ENCODE assay signal across 1 cellular context in genomic region chr2:106336740-106337139, GRCh38.
TF ChIP-seq lines count a peak whose summit lies in the region.

No MANE protein-coding gene starts in this region.

TF ChIP-seq in HepG2, 621 proteins besides CTCF, POLR2A, EP300 and RAD21 (continued from another document):
- TF ChIP-seq, protein P1, sequence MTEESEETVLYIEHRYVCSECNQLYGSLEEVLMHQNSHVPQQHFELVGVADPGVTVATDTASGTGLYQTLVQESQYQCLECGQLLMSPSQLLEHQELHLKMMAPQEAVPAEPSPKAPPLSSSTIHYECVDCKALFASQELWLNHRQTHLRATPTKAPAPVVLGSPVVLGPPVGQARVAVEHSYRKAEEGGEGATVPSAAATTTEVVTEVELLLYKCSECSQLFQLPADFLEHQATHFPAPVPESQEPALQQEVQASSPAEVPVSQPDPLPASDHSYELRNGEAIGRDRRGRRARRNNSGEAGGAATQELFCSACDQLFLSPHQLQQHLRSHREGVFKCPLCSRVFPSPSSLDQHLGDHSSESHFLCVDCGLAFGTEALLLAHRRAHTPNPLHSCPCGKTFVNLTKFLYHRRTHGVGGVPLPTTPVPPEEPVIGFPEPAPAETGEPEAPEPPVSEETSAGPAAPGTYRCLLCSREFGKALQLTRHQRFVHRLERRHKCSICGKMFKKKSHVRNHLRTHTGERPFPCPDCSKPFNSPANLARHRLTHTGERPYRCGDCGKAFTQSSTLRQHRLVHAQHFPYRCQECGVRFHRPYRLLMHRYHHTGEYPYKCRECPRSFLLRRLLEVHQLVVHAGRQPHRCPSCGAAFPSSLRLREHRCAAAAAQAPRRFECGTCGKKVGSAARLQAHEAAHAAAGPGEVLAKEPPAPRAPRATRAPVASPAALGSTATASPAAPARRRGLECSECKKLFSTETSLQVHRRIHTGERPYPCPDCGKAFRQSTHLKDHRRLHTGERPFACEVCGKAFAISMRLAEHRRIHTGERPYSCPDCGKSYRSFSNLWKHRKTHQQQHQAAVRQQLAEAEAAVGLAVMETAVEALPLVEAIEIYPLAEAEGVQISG (CRISPR knock-in tag; IDR thresholded peaks at IDR 0.05), result no peak
- TF ChIP-seq MATR3 (CRISPR knock-in tag; IDR thresholded peaks at IDR 0.05) (no peak), MXD1 (CRISPR knock-in tag; IDR thresholded peaks at IDR 0.05) (no peak), ZMAT3 (CRISPR knock-in tag; conservative IDR thresholded peaks at IDR 0.05) (no peak), ZNF563 (CRISPR knock-in tag; IDR thresholded peaks at IDR 0.05) (no peak), ZNF350 (CRISPR knock-in tag; IDR thresholded peaks at IDR 0.05; ENCODE audit: borderline replicate concordance, low read depth) (no peak), FUBP1 (CRISPR knock-in tag; IDR thresholded peaks at IDR 0.05; ENCODE audit: borderline replicate concordance) (no peak)
- TF ChIP-seq, protein P2, sequence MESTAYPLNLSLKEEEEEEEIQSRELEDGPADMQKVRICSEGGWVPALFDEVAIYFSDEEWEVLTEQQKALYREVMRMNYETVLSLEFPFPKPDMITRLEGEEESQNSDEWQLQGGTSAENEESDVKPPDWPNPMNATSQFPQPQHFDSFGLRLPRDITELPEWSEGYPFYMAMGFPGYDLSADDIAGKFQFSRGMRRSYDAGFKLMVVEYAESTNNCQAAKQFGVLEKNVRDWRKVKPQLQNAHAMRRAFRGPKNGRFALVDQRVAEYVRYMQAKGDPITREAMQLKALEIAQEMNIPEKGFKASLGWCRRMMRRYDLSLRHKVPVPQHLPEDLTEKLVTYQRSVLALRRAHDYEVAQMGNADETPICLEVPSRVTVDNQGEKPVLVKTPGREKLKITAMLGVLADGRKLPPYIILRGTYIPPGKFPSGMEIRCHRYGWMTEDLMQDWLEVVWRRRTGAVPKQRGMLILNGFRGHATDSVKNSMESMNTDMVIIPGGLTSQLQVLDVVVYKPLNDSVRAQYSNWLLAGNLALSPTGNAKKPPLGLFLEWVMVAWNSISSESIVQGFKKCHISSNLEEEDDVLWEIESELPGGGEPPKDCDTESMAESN (CRISPR knock-in tag; conservative IDR thresholded peaks at IDR 0.05), result no peak
